17 cellular contexts compared by ENCODE assay signal in the genomic region with DNA sequence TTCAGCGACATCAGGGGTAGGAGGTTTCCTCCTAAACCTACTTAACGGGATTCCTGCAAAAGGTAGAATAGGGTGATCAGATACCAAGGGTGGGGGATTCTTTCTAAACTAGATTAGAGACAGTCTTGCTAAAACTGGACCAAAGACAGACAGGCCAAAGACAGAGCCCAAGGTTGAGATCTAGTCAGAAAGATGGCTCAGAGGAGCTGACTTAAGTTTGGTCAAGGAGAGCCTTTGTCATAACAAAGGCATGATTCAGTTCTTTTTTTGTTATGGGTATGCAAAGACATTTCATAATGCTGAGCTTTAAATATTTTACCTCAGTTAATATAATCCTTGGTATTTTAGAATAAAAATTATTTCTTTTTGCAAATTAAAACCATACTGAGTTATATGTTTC. TPM values are rescaled to one million over a fixed set of nuclear protein-coding genes. Genes with fewer than 3 reads are reported as not detected.
DNase-seq lines count a peak whose midpoint lies in the region; ATAC-seq and TF ChIP-seq lines count a peak whose summit lies in the region.
"Had no signal": no experiment of that assay in that cellular context is flagged by ENCODE, and none has a peak within 500 bp of the region (broad histone marks: within the 10 kb centered on the region; RNA-seq: fewer than 3 reads in every experiment).

No MANE protein-coding gene starts in this region.

- H3K4me1 ChIP-seq in GM23248 (ENCODE audit: insufficient read depth) (peaks cover 28% of the 10 kb centered on the region), adrenal gland (replicated peaks in 1 of 2) (peaks cover 8 to 28% of the 10 kb centered on the region in 2 donors)
- H3K4me1 ChIP-seq: Peyer's patch had no signal

- H3K36me3 ChIP-seq in GM23248 (ENCODE audit: low read depth) (peaks cover 40% of the 10 kb centered on the region), adrenal gland (replicated peaks in 1 of 2) (peaks cover 0 to 24% of the 10 kb centered on the region in 2 donors), MG63 (peaks cover 45% of the 10 kb centered on the region)

- TF ChIP-seq POLR2A in adrenal gland (IDR thresholded peaks at IDR 0.05): no peak

- no peak for ATAC-seq in GM21528 (IDR thresholded peaks at IDR 0.05; ENCODE audit: low FRiP score, unreplicated experiment)
- ATAC-seq: CD8-positive, alpha-beta T cell; SK-N-SH treated with all-trans-retinoic acid at 6 μM for 48 hours had no signal

- H2AFZ ChIP-seq in GM23248: no peak overlapping the region

- H3K4me2 ChIP-seq in GM23248 (ENCODE audit: unreplicated experiment): no peak overlapping the region

- peak; percentile 14 for DNase-seq in AG08395 (ENCODE audit: low spot score)
- DNase-seq in GM23248: peak; percentile 58
- DNase-seq in adrenal gland: peak in 2 of 7 donors; percentile 13 to 21
- peak; percentile 7 to 17 for DNase-seq in foreskin fibroblast
- no peak for DNase-seq in SIG-M5 (lab: John Stamatoyannopoulos, UW)
- no peak for DNase-seq in MG63
- no peak for DNase-seq in D341Med (ENCODE audit: low spot score)
- DNase-seq: CD8-positive, alpha-beta T cell; MM.1S; NCI-H1105 treated with DMSO at 0.1 percent for 48 hours; NCI-H187; NCI-H446 treated with DMSO at 0.1 percent for 48 hours; NCI-H774; Peyer's patch; Right ventricle myocardium superior had no signal

- peaks cover 30% of the 10 kb centered on the region for H3F3A ChIP-seq in GM23248 (ENCODE audit: insufficient read depth)

- 96 to 98% methylated on average over 2 of the region's 2 CpGs for WGBS in GM23248 (ENCODE audit: low coverage in 1 of 2, low lambda C conversion rate in 2 of 2, missing lambda C conversion rate in 2 of 2), 2 experiments
- WGBS in adrenal gland, 4 donors: 43 to 60% (median 52%) methylated on average over 2 of the region's 2 CpGs

- no peak overlapping the region for H3K4me3 ChIP-seq in GM23248
- no peak overlapping the region for H3K4me3 ChIP-seq in adrenal gland
- H3K4me3 ChIP-seq in foreskin fibroblast (ENCODE audit: low read depth in 1 of 2, low read length in 2 of 2): no peak overlapping the region
- no peak overlapping the region for H3K4me3 ChIP-seq in MG63
- H3K4me3 ChIP-seq: Peyer's patch had no signal

- no peaks in the 10 kb centered on the region for H3K9me2 ChIP-seq in GM23248 (ENCODE audit: insufficient read depth)

- peak overlapping the region; percentile 49 for H3K27ac ChIP-seq in GM23248
- H3K27ac ChIP-seq in adrenal gland: peak overlapping the region in 4 of 5 donors; percentile 2 to 52 (median 38)
- H3K27ac ChIP-seq: Peyer's patch had no signal

- H3K79me2 ChIP-seq in GM23248 (ENCODE audit: insufficient read depth): peaks cover 30% of the 10 kb centered on the region

- H3K27me3 ChIP-seq in GM23248 (replicated peaks; ENCODE audit: insufficient read depth): no peaks in the 10 kb centered on the region
- H3K27me3 ChIP-seq in adrenal gland: no peaks in the 10 kb centered on the region
- H3K27me3 ChIP-seq in MG63: no peaks in the 10 kb centered on the region
- H3K27me3 ChIP-seq: Peyer's patch had no signal

- in situ Hi-C loops in GM23248 (cut with MboI): no loop called here

- intact Hi-C loops in adrenal gland (cut with DNase I): no loop called here

- H3K9ac ChIP-seq in GM23248: no peak overlapping the region

- no peaks in the 10 kb centered on the region for H4K20me1 ChIP-seq in GM23248 (ENCODE audit: insufficient read depth)

- no peaks in the 10 kb centered on the region for H3K9me3 ChIP-seq in GM23248 (ENCODE audit: low read depth)
- H3K9me3 ChIP-seq in adrenal gland (replicated peaks in 1 of 3): no peaks in the 10 kb centered on the region
- H3K9me3 ChIP-seq in MG63: no peaks in the 10 kb centered on the region
- H3K9me3 ChIP-seq: Peyer's patch had no signal

- TF ChIP-seq CTCF in adrenal gland (IDR thresholded peaks at IDR 0.05): no peak
- TF ChIP-seq CTCF in foreskin fibroblast (IDR thresholded peaks at IDR 0.05; ENCODE audit: low read depth, low read length): no peak

RNA-seq across cellular contexts. Expression of gene GPR75, which starts 17.8 kb away (rescaled TPM):
- 0.43 and 2.1 TPM in 2 replicates for total RNA-seq in GM23248 (2014; rRNA removed; shearing (Covaris generic))
- 0.16 and 0.23 TPM in 2 replicates for polyA plus RNA-seq in GM23248 (2016; fragmentation: Nextera tagmentation; extraction: Ambion mirVana)
- total RNA-seq in adrenal gland: 1 to 10 TPM; 3.7 to 9.0 (median 4.1) TPM
- polyA plus RNA-seq in adrenal gland: 1 to 10 TPM in 1 of 3 donors, under 1 TPM in 2; 0.47 to 2.7 (median 0.88) TPM
- 0.53 TPM in 1 of 2 replicates, not detected in the other for total RNA-seq in MG63 (2014; rRNA removed; shearing (Covaris generic); ENCODE audit: low replicate concordance)

Comparison
In these comparisons a context has a peak if more than half of its experiments do, and no peak if none do; other contexts are left out.
1. DNase-seq: peak in AG08395 (single experiment), GM23248 (single experiment) and foreskin fibroblast (2 of 2); none in SIG-M5 (single experiment), MG63 (single experiment) and D341Med (single experiment).